22 cellular contexts compared by ENCODE assay signal in the genomic region with DNA sequence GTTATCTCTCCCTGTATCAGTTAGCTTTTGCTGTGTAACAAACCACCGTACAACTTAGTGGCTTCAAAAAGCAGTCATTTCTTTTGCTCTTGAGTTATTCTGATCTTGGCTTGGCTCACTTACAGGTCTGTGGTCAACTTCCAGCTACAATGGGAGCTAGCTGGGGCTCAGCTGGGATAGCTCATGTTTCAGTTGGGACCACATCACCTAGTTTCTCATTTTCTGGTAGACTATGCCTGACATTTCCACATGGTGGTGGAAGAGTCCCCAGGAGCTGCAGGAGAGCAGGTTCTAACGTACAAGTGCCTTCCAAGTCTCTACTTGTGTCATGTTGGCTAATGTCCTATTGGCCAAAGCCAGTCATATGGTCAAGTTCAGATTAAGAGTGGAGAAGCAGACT. TPM values are rescaled to one million over a fixed set of nuclear protein-coding genes. Genes with fewer than 3 reads are reported as not detected.
A peak's percentile ranks its signal among the peaks of the same experiment; 100 is the strongest.
DNase-seq lines count a peak whose midpoint lies in the region; ATAC-seq and TF ChIP-seq lines count a peak whose summit lies in the region.
"Had no signal": no experiment of that assay in that cellular context is flagged by ENCODE, and none has a peak within 500 bp of the region (broad histone marks: within the 10 kb centered on the region; RNA-seq: fewer than 3 reads in every experiment).

No MANE protein-coding gene starts in this region.

- H3K36me3 ChIP-seq in mesenchymal stem cell (ENCODE audit: control insufficient read depth in 1 of 2, insufficient read depth in 2 of 2, low read depth in 1 of 2, low read length in 2 of 2): no peaks in the 10 kb centered on the region
- H3K36me3 ChIP-seq: HAP-1, ovary had no signal

- H3K9ac ChIP-seq in mesenchymal stem cell (ENCODE audit: low read length): no peak overlapping the region

- intact Hi-C loops in posterior vena cava (cut with DNase I): no loop called here

- H3K23ac ChIP-seq in mesenchymal stem cell (ENCODE audit: low read length in 2 of 2): no peak overlapping the region

- ATAC-seq in GM18870 (IDR thresholded peaks at IDR 0.05; ENCODE audit: unreplicated experiment): no peak
- ATAC-seq: activated T-cell treated with anti-CD3 and anti-CD28 coated beads, Interleukin-2, amount 50 U/mL, for 72 hours; Right ventricle myocardium inferior; stimulated activated memory B cell treated with anti-CD40 and anti-IgM and Interleukin-4, amounts not matched to agents 10 μg/mL and 1 μg/mL and 100 μg/mL, for 72 hours had no signal

- WGBS in mesenchymal stem cell: 97% methylated on average over 2 of the region's 2 CpGs

- H3K14ac ChIP-seq in mesenchymal stem cell (ENCODE audit: low read length in 2 of 2): no peak overlapping the region

- no peak overlapping the region for H2BK12ac ChIP-seq in mesenchymal stem cell (ENCODE audit: low read length in 2 of 2)

- no peak overlapping the region for H2AFZ ChIP-seq in mesenchymal stem cell (ENCODE audit: low read depth, low read length)

- no peak overlapping the region for H3K18ac ChIP-seq in mesenchymal stem cell (ENCODE audit: low read depth in 1 of 2, low read length in 2 of 2)

- H3K27me3 ChIP-seq in mesenchymal stem cell (ENCODE audit: control insufficient read depth in 1 of 2, insufficient read depth in 1 of 2, low read length in 2 of 2): no peaks in the 10 kb centered on the region
- H3K27me3 ChIP-seq: ovary, testis had no signal

- no peaks in the 10 kb centered on the region for H3K9me3 ChIP-seq in mesenchymal stem cell (ENCODE audit: control insufficient read depth, low read length)
- H3K9me3 ChIP-seq: HAP-1, ovary, testis had no signal

- no peak overlapping the region for H3K4ac ChIP-seq in mesenchymal stem cell (ENCODE audit: low read depth in 1 of 2, low read length in 2 of 2)

- no peak overlapping the region for H2AK5ac ChIP-seq in mesenchymal stem cell (ENCODE audit: low read length, severe bottlenecking)

- H3K4me1 ChIP-seq in mesenchymal stem cell (ENCODE audit: control insufficient read depth, insufficient read depth, low read depth, low read length): peaks cover 3% of the 10 kb centered on the region
- H3K4me1 ChIP-seq: HAP-1, testis had no signal

- no peak overlapping the region for H4K91ac ChIP-seq in mesenchymal stem cell (ENCODE audit: low read length)

- no peak overlapping the region for H2BK15ac ChIP-seq in mesenchymal stem cell (ENCODE audit: low read depth, poor library complexity, severe bottlenecking)

- peak overlapping the region; percentile 29 for H4K8ac ChIP-seq in mesenchymal stem cell (ENCODE audit: low read length)

- no peak overlapping the region for H2BK5ac ChIP-seq in mesenchymal stem cell (ENCODE audit: low read depth, low read length, poor library complexity, severe bottlenecking)

- H3K27ac ChIP-seq in mesenchymal stem cell (ENCODE audit: low read length, poor library complexity, severe bottlenecking): no peak overlapping the region
- H3K27ac ChIP-seq: ovary, testis had no signal

- H3K79me1 ChIP-seq in mesenchymal stem cell (replicated peaks; ENCODE audit: low read length, poor library complexity, severe bottlenecking): no peaks in the 10 kb centered on the region

- no peak overlapping the region for H3K4me2 ChIP-seq in mesenchymal stem cell (ENCODE audit: low read length, poor library complexity, severe bottlenecking)

- H3K4me3 ChIP-seq in cardiac fibroblast (replicated peaks in 1 of 2; ENCODE audit: low read depth in 2 of 2, low read length in 2 of 2) (no peak overlapping the region), mesenchymal stem cell (ENCODE audit: insufficient read depth in 1 of 2, low read depth in 1 of 2, low read length in 2 of 2) (no peak overlapping the region)
- H3K4me3 ChIP-seq: HAP-1, ovary, testis had no signal

- no peak for TF ChIP-seq CTCF in cardiac fibroblast (IDR thresholded peaks at IDR 0.05; ENCODE audit: low read depth, low read length)

- H2BK120ac ChIP-seq in mesenchymal stem cell (ENCODE audit: low read depth, low read length): no peak overlapping the region

- DNase-seq in ELR (ENCODE audit: low read depth) (peak; percentile 19), MV-4-11 (lab: John Stamatoyannopoulos, UW) (peak; percentile 13), cardiac fibroblast (ENCODE audit: low read depth in 2 of 2) (peak; percentile 6 to 30), mesenchymal stem cell (no peak), NCI-H774 (lab: John Stamatoyannopoulos, UW) (no peak), posterior vena cava (ENCODE audit: low spot score) (no peak)
- DNase-seq: activated naive CD4-positive, alpha-beta T cell treated with anti-CD3 and anti-CD28 coated beads, Interleukin-2, amount 50 U/mL, for 16 hours; activated T-cell treated with anti-CD3 and anti-CD28 coated beads, Interleukin-2, amount 50 U/mL, for 72 hours; aorta; CD8-positive, alpha-beta memory T cell; DMS79 treated with DMSO at 0.1 percent for 48 hours; kidney glomerular epithelial cell; naive B cell; NCI-H1436; NCI-H2171 treated with DMSO at 0.1 percent for 48 hours; NCI-H526; ovary; testis had no signal

RNA-seq across cellular contexts. Expression of a gene that starts 25.8 kb away (rescaled TPM):
- polyA plus RNA-seq in mesenchymal stem cell (2013, experiment 1 of 2): 53.7 TPM
- polyA plus RNA-seq in mesenchymal stem cell (2013, experiment 2 of 2): 51.9 TPM
- total RNA-seq in posterior vena cava: 10 to 100 TPM; 64.6 to 77.6 TPM

Comparison
In these comparisons a context has a peak if more than half of its experiments do, and no peak if none do; other contexts are left out.
1. DNase-seq: peak in ELR (single experiment), MV-4-11 (single experiment) and cardiac fibroblast (2 of 2); none in mesenchymal stem cell (single experiment), NCI-H774 (single experiment) and posterior vena cava (single experiment).